Comparison of ENCODE assay signal across 27 cellular contexts in genomic region chr2:109277414-109277813, GRCh38.
"Had no signal": no experiment of that assay in that cellular context is flagged by ENCODE, and none has a peak within 500 bp of the region (broad histone marks: within the 10 kb centered on the region; RNA-seq: fewer than 3 reads in every experiment).

No MANE protein-coding gene starts in this region.

- H3K27ac Mint-ChIP-seq: activated B cell treated with CpG ODN at 0.5 μM for 24 hours; activated CD4-positive, alpha-beta memory T cell treated with anti-CD3 and anti-CD28 coated beads for 36 hours; activated CD4-positive, alpha-beta T cell treated with anti-CD3 and anti-CD28 coated beads, Interleukin-2, amount 10 ng/mL, durations not matched to agents 7 days and 5 days; activated naive CD4-positive, alpha-beta T cell treated with anti-CD3 and anti-CD28 coated beads for 36 hours; activated naive CD8-positive, alpha-beta T cell; activated T-helper 17 cell treated with anti-CD3 and anti-CD28 coated beads, Interleukin-2, amount 50 U/mL, for 72 hours; T-helper 17 cell had no signal

- ATAC-seq: activated T-helper 17 cell treated with anti-CD3 and anti-CD28 coated beads, Interleukin-2, amount 50 U/mL, for 72 hours; T-helper 17 cell had no signal

- H3K27me3 Mint-ChIP-seq: activated CD4-positive, alpha-beta memory T cell treated with anti-CD3 and anti-CD28 coated beads for 36 hours; activated naive CD8-positive, alpha-beta T cell; brain had no signal

- H3K9me3 Mint-ChIP-seq: activated B cell treated with CpG ODN at 0.5 μM for 24 hours; activated CD4-positive, alpha-beta memory T cell treated with anti-CD3 and anti-CD28 coated beads for 36 hours; activated CD4-positive, alpha-beta T cell treated with anti-CD3 and anti-CD28 coated beads, Interleukin-2, amount 10 ng/mL, durations not matched to agents 7 days and 5 days; activated naive CD4-positive, alpha-beta T cell treated with anti-CD3 and anti-CD28 coated beads for 36 hours; activated T-helper 17 cell treated with anti-CD3 and anti-CD28 coated beads, Interleukin-2, amount 50 U/mL, for 72 hours had no signal

- H3K4me1 Mint-ChIP-seq: activated B cell treated with CpG ODN at 0.5 μM for 24 hours; activated CD4-positive, alpha-beta T cell treated with anti-CD3 and anti-CD28 coated beads, Interleukin-2, amount 10 ng/mL, durations not matched to agents 7 days and 5 days; activated T-helper 17 cell treated with anti-CD3 and anti-CD28 coated beads, Interleukin-2, amount 50 U/mL, for 72 hours had no signal

- H3K36me3 Mint-ChIP-seq: activated CD4-positive, alpha-beta memory T cell treated with anti-CD3 and anti-CD28 coated beads for 36 hours; activated naive CD8-positive, alpha-beta T cell; brain had no signal

- H3K27me3 ChIP-seq: cardiac muscle cell had no signal

- H3K27ac ChIP-seq: cardiac muscle cell had no signal

- FAIRE-seq: astrocyte had no signal

- H3K4me3 Mint-ChIP-seq: activated B cell treated with CpG ODN at 0.5 μM for 24 hours; activated CD4-positive, alpha-beta memory T cell treated with anti-CD3 and anti-CD28 coated beads for 36 hours; activated CD4-positive, alpha-beta T cell treated with anti-CD3 and anti-CD28 coated beads, Interleukin-2, amount 10 ng/mL, durations not matched to agents 7 days and 5 days; activated naive CD4-positive, alpha-beta T cell treated with anti-CD3 and anti-CD28 coated beads for 36 hours; activated naive CD8-positive, alpha-beta T cell; activated T-helper 17 cell treated with anti-CD3 and anti-CD28 coated beads, Interleukin-2, amount 50 U/mL, for 72 hours; brain; T-helper 17 cell had no signal

- H3K4me3 ChIP-seq: cardiac muscle cell had no signal

- DNase-seq: activated B cell treated with CpG ODN at 0.5 μM for 24 hours; activated CD4-positive, alpha-beta memory T cell treated with anti-CD3 and anti-CD28 coated beads for 36 hours; activated CD4-positive, alpha-beta T cell treated with anti-CD3 and anti-CD28 coated beads, Interleukin-2, amount 10 ng/mL, durations not matched to agents 7 days and 5 days; activated CD8-positive, alpha-beta memory T cell treated with anti-CD3 and anti-CD28 coated beads for 24 hours; activated gamma-delta T cell; activated naive CD4-positive, alpha-beta T cell treated with anti-CD3 and anti-CD28 coated beads for 36 hours; activated T-cell treated with anti-CD3 and anti-CD28 coated beads for 4 hours; activated T-cell treated with anti-CD3 and anti-CD28 coated beads, Interleukin-2, amount 50 U/mL, for 48 hours; amygdala; Karpas-422; MM.1S; NCI-H1105; NCI-H1436; NCI-H2081; NCI-H2171; NCI-H345; NCI-H510A; NCI-H526 treated with DMSO at 0.1 percent for 48 hours; NCI-H82; SIG-M5; T-helper 17 cell; T-helper 9 cell had no signal

- H3K36me3 ChIP-seq: cardiac muscle cell had no signal
